ENCODE assay signal across 10 cellular contexts in the genomic region with DNA sequence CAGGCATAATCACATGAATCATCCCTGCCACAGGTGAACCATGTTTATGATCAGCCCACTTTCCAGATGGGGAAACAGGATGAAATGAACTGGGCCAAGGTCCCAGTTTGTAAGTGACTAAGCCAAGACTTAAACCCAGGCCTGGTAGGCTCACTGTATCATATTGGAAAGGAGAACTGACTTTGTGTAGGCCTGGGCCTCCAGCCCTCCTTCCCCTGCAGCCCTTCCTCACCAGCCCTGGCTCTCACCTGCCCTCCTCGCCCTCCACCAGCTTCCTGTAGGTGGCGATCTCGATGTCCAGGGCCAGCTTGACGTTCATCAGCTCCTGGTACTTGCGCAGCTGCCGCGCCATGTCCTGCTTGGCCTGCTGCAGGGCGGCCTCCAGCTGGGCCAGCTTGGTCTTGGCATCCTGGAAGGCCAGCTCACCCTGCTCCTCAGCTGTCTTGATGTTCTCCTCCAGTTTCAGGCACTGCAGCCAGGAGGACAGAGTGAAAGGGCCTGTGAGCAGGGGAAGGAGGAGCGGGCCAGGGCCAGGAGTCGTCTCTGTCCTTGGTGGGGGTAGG. TPM values are rescaled to one million over a fixed set of nuclear protein-coding genes. Genes with fewer than 3 reads are reported as not detected.
DNase-seq lines count a peak whose midpoint lies in the region; ATAC-seq and TF ChIP-seq lines count a peak whose summit lies in the region.
"Had no signal": no experiment of that assay in that cellular context is flagged by ENCODE, and none has a peak within 500 bp of the region (broad histone marks: within the 10 kb centered on the region; RNA-seq: fewer than 3 reads in every experiment).

No MANE protein-coding gene starts in this region.

- no peaks in the 10 kb centered on the region for H3K36me3 Mint-ChIP-seq in neural crest cell (ENCODE audit: low read depth)

- ATAC-seq in GM21360 (IDR thresholded peaks at IDR 0.05; ENCODE audit: unreplicated experiment) (no peak), HG02571 (IDR thresholded peaks at IDR 0.05; ENCODE audit: unreplicated experiment) (no peak)
- ATAC-seq: right cardiac atrium had no signal

- TF ChIP-seq CTCF in LNCAP (IDR thresholded peaks at IDR 0.05): peak; percentile 58
- peak; percentile 51 for TF ChIP-seq CTCF in astrocyte of the cerebellum (IDR thresholded peaks at IDR 0.05; ENCODE audit: low read depth, low read length, missing control alignments)
- TF ChIP-seq CTCF in neural crest cell (conservative IDR thresholded peaks at IDR 0.05): peak; percentile 49

- H3K9me3 Mint-ChIP-seq in neural crest cell: no peaks in the 10 kb centered on the region

- H3K4me3 Mint-ChIP-seq in neural crest cell: no peak overlapping the region

- H3K4me1 Mint-ChIP-seq in neural crest cell: no peaks in the 10 kb centered on the region

- no peak overlapping the region for H3K4me3 ChIP-seq in astrocyte of the cerebellum (ENCODE audit: low read depth, low read length)

- no peak overlapping the region for H3K27ac Mint-ChIP-seq in neural crest cell (ENCODE audit: unreplicated experiment)

- in situ Hi-C loops in astrocyte of the cerebellum (cut with HindIII; ENCODE audit: low sequenced_read_pairs): no loop called here

- DNase-seq in DMS 273 (lab: John Stamatoyannopoulos, UW; ENCODE audit: unreplicated experiment) (peak; percentile 39), DMS 273 treated with DMSO at 0.1 percent for 48 hours (lab: John Stamatoyannopoulos, UW) (no peak), astrocyte of the cerebellum (ENCODE audit: low read depth) (no peak), neural crest cell (ENCODE audit: low read depth, low spot score) (peak; percentile 31), NCI-H2227 (lab: John Stamatoyannopoulos, UW; ENCODE audit: unreplicated experiment) (no peak)
- DNase-seq: 8988T had no signal

- H3K27me3 Mint-ChIP-seq in neural crest cell (ENCODE audit: low read depth): no peaks in the 10 kb centered on the region

RNA-seq across cellular contexts. Expression of a gene that starts 19.8 kb away (rescaled TPM):
- total RNA-seq in neural crest cell: not detected in 2 replicates

Comparison
In these comparisons a context has a peak if more than half of its experiments do, and no peak if none do; other contexts are left out.
1. DNase-seq: peak in DMS 273 (single experiment) and neural crest cell (single experiment); none in DMS 273 treated with DMSO at 0.1 percent for 48 hours (single experiment), astrocyte of the cerebellum (single experiment) and NCI-H2227 (single experiment).
2. Peak in every context shown above with its lines, with median percentiles within 50 percentile points of each other: CTCF ChIP-seq.